Comparison of ENCODE assay signal across 25 cellular contexts in genomic region chr11:20077973-20078372, GRCh38.
"Had no signal": no experiment of that assay in that cellular context is flagged by ENCODE, and none has a peak within 500 bp of the region (broad histone marks: within the 10 kb centered on the region; RNA-seq: fewer than 3 reads in every experiment).

No MANE protein-coding gene starts in this region.

- H3K4me1 Mint-ChIP-seq: activated CD4-positive, alpha-beta T cell treated with anti-CD3 and anti-CD28 coated beads, Interleukin-2, amount 10 ng/mL, durations not matched to agents 24 days and 14 days; activated CD8-positive, alpha-beta memory T cell treated with anti-CD3 and anti-CD28 coated beads, Interleukin-2, amount 10 ng/mL, durations not matched to agents 7 days and 5 days; brain; T-helper 17 cell had no signal

- H3K27ac Mint-ChIP-seq: activated B cell treated with CpG ODN at 0.5 μM for 24 hours; activated CD4-positive, alpha-beta T cell treated with anti-CD3 and anti-CD28 coated beads, Interleukin-2, amount 10 ng/mL, durations not matched to agents 24 days and 14 days; activated CD8-positive, alpha-beta memory T cell treated with anti-CD3 and anti-CD28 coated beads, Interleukin-2, amount 10 ng/mL, durations not matched to agents 7 days and 5 days; activated naive CD8-positive, alpha-beta T cell; activated T-cell treated with anti-CD3 and anti-CD28 coated beads, Interleukin-2, amount 50 U/mL, for 24 hours; activated T-helper 1 cell treated with anti-CD3 and anti-CD28 coated beads, Interleukin-12 subunit alpha, Interleukin-12 subunit beta, Interleukin-2, Interleukin-4 antibody, amounts not matched to agents 30 ng/mL and 10 ng/mL and 1 ng/mL, durations not matched to agents 14 hours and 24 hours and 36 hours; brain; T-helper 17 cell had no signal

- H3K27ac ChIP-seq: KMS-11 had no signal

- H3K27me3 Mint-ChIP-seq: brain had no signal

- H3K9me3 Mint-ChIP-seq: activated B cell treated with CpG ODN at 0.5 μM for 24 hours; activated CD4-positive, alpha-beta T cell treated with anti-CD3 and anti-CD28 coated beads, Interleukin-2, amount 10 ng/mL, durations not matched to agents 24 days and 14 days; activated T-cell treated with anti-CD3 and anti-CD28 coated beads, Interleukin-2, amount 50 U/mL, for 24 hours; activated T-helper 1 cell treated with anti-CD3 and anti-CD28 coated beads, Interleukin-12 subunit alpha, Interleukin-12 subunit beta, Interleukin-2, Interleukin-4 antibody, amounts not matched to agents 30 ng/mL and 10 ng/mL and 1 ng/mL, durations not matched to agents 14 hours and 24 hours and 36 hours had no signal

- ATAC-seq: activated CD8-positive, alpha-beta memory T cell treated with anti-CD3 and anti-CD28 coated beads, Interleukin-2, amount 10 ng/mL, durations not matched to agents 7 days and 5 days; T-helper 17 cell had no signal

- H3K4me2 ChIP-seq: KMS-11 had no signal

- DNase-seq: activated B cell treated with CpG ODN at 0.5 μM for 24 hours; activated CD4-positive, alpha-beta T cell treated with anti-CD3 and anti-CD28 coated beads for 1 hour; activated CD4-positive, alpha-beta T cell treated with anti-CD3 and anti-CD28 coated beads, Interleukin-2, amount 10 ng/mL, durations not matched to agents 24 days and 14 days; activated CD4-positive, alpha-beta T cell treated with anti-CD3 and anti-CD28 coated beads, Interleukin-2, amount 50 U/mL, for 48 hours; activated CD8-positive, alpha-beta memory T cell treated with anti-CD3 and anti-CD28 coated beads, Interleukin-2, amount 10 ng/mL, durations not matched to agents 7 days and 5 days; activated effector memory CD4-positive, alpha-beta T cell treated with Interleukin-2 at 50 U/mL for 16 hours; activated naive CD4-positive, alpha-beta T cell treated with Interleukin-2 at 50 U/mL for 16 hours; activated T-cell treated with anti-CD3 and anti-CD28 coated beads, Interleukin-2, amount 50 U/mL, for 24 hours; amygdala; MV-4-11; NCI-H1092 treated with DMSO at 0.1 percent for 48 hours; NCI-H1694; NCI-H2029; NCI-H2107; NCI-H2171 treated with DMSO at 0.1 percent for 48 hours; NCI-H226; NCI-H526; NCI-H82; SIG-M5; T-helper 17 cell; T-helper 9 cell had no signal

- H3K9ac ChIP-seq: KMS-11 had no signal

- H3K36me3 Mint-ChIP-seq: activated CD8-positive, alpha-beta memory T cell treated with anti-CD3 and anti-CD28 coated beads, Interleukin-2, amount 10 ng/mL, durations not matched to agents 7 days and 5 days; activated naive CD8-positive, alpha-beta T cell had no signal

- H3K4me3 Mint-ChIP-seq: activated B cell treated with CpG ODN at 0.5 μM for 24 hours; activated CD4-positive, alpha-beta T cell treated with anti-CD3 and anti-CD28 coated beads, Interleukin-2, amount 10 ng/mL, durations not matched to agents 24 days and 14 days; activated CD8-positive, alpha-beta memory T cell treated with anti-CD3 and anti-CD28 coated beads, Interleukin-2, amount 10 ng/mL, durations not matched to agents 7 days and 5 days; activated naive CD8-positive, alpha-beta T cell; activated T-cell treated with anti-CD3 and anti-CD28 coated beads, Interleukin-2, amount 50 U/mL, for 24 hours; activated T-helper 1 cell treated with anti-CD3 and anti-CD28 coated beads, Interleukin-12 subunit alpha, Interleukin-12 subunit beta, Interleukin-2, Interleukin-4 antibody, amounts not matched to agents 30 ng/mL and 10 ng/mL and 1 ng/mL, durations not matched to agents 14 hours and 24 hours and 36 hours; brain; T-helper 17 cell had no signal
